ENCODE assay signal across 19 cellular contexts in genomic region chr5:108905818-108906217, GRCh38.
"Had no signal": no experiment of that assay in that cellular context is flagged by ENCODE, and none has a peak within 500 bp of the region (broad histone marks: within the 10 kb centered on the region; RNA-seq: fewer than 3 reads in every experiment).

No MANE protein-coding gene starts in this region.

- H3K4me3 Mint-ChIP-seq: activated CD4-positive, alpha-beta memory T cell treated with anti-CD3 and anti-CD28 coated beads, Interleukin-2, amount 10 ng/mL, durations not matched to agents 7 days and 5 days; activated CD4-positive, alpha-beta T cell treated with anti-CD3 and anti-CD28 coated beads, Interleukin-2, amount 10 ng/mL, durations not matched to agents 24 days and 14 days; activated CD8-positive, alpha-beta memory T cell treated with anti-CD3 and anti-CD28 coated beads, Interleukin-2, amount 10 ng/mL, durations not matched to agents 7 days and 5 days; activated naive CD4-positive, alpha-beta T cell treated with anti-CD3 and anti-CD28 coated beads, Interleukin-2, amount 50 U/mL, for 24 hours; activated T-helper 1 cell treated with anti-CD3 and anti-CD28 coated beads, Interleukin-12 subunit alpha, Interleukin-12 subunit beta, Interleukin-2, Interleukin-4 antibody, amounts not matched to agents 30 ng/mL and 10 ng/mL and 1 ng/mL, durations not matched to agents 14 hours and 24 hours and 36 hours; natural killer cell; stimulated activated naive B cell treated with anti-CD40 and anti-IgM and Interleukin-4, amounts not matched to agents 10 μg/mL and 1 μg/mL and 100 μg/mL, for 72 hours had no signal

- H3K36me3 ChIP-seq: ascending aorta, gastrocnemius medialis, thoracic aorta, upper lobe of left lung had no signal

- H3K27ac Mint-ChIP-seq: activated CD4-positive, alpha-beta memory T cell treated with anti-CD3 and anti-CD28 coated beads, Interleukin-2, amount 10 ng/mL, durations not matched to agents 7 days and 5 days; activated CD4-positive, alpha-beta T cell treated with anti-CD3 and anti-CD28 coated beads, Interleukin-2, amount 10 ng/mL, durations not matched to agents 24 days and 14 days; activated CD8-positive, alpha-beta memory T cell treated with anti-CD3 and anti-CD28 coated beads, Interleukin-2, amount 10 ng/mL, durations not matched to agents 7 days and 5 days; activated naive CD4-positive, alpha-beta T cell treated with anti-CD3 and anti-CD28 coated beads, Interleukin-2, amount 50 U/mL, for 24 hours; activated T-helper 1 cell treated with anti-CD3 and anti-CD28 coated beads, Interleukin-12 subunit alpha, Interleukin-12 subunit beta, Interleukin-2, Interleukin-4 antibody, amounts not matched to agents 30 ng/mL and 10 ng/mL and 1 ng/mL, durations not matched to agents 14 hours and 24 hours and 36 hours; natural killer cell; stimulated activated naive B cell treated with anti-CD40 and anti-IgM and Interleukin-4, amounts not matched to agents 10 μg/mL and 1 μg/mL and 100 μg/mL, for 72 hours had no signal

- H3K27ac ChIP-seq: ascending aorta, gastrocnemius medialis, thoracic aorta, upper lobe of left lung, VCaP had no signal

- H3K9me3 Mint-ChIP-seq: activated CD4-positive, alpha-beta T cell treated with anti-CD3 and anti-CD28 coated beads, Interleukin-2, amount 10 ng/mL, durations not matched to agents 24 days and 14 days; activated naive CD4-positive, alpha-beta T cell treated with anti-CD3 and anti-CD28 coated beads, Interleukin-2, amount 50 U/mL, for 24 hours; activated T-helper 1 cell treated with anti-CD3 and anti-CD28 coated beads, Interleukin-12 subunit alpha, Interleukin-12 subunit beta, Interleukin-2, Interleukin-4 antibody, amounts not matched to agents 30 ng/mL and 10 ng/mL and 1 ng/mL, durations not matched to agents 14 hours and 24 hours and 36 hours; natural killer cell had no signal

- H3K9me3 ChIP-seq: ascending aorta, gastrocnemius medialis, thoracic aorta, upper lobe of left lung had no signal

- H3K27me3 ChIP-seq: ascending aorta, gastrocnemius medialis, upper lobe of left lung had no signal

- DNase-seq: activated CD4-positive, alpha-beta memory T cell treated with anti-CD3 and anti-CD28 coated beads, Interleukin-2, amount 10 ng/mL, durations not matched to agents 7 days and 5 days; activated CD4-positive, alpha-beta T cell treated with anti-CD3 and anti-CD28 coated beads, Interleukin-2, amount 10 ng/mL, durations not matched to agents 24 days and 14 days; activated CD8-positive, alpha-beta memory T cell treated with anti-CD3 and anti-CD28 coated beads, Interleukin-2, amount 10 ng/mL, durations not matched to agents 7 days and 5 days; activated gamma-delta T cell treated with Interleukin-2 at 50 U/mL for 16 hours; cerebellar nuclear complex; gastrocnemius medialis; hippocampal formation; left ventricle myocardium superior; midbrain; natural killer cell; stimulated activated CD4-positive, alpha-beta T cell treated with anti-CD3 and anti-CD28 coated beads, Interleukin-2, amount 100 ng/mL, for 48 hours; stimulated activated CD8-positive, alpha-beta memory T cell treated with anti-CD3 and anti-CD28 coated beads, Interleukin-4, amount 100 ng/mL, for 48 hours; stimulated activated naive B cell treated with anti-CD40 and anti-IgM and Interleukin-4, amounts not matched to agents 10 μg/mL and 1 μg/mL and 100 μg/mL, for 72 hours; upper lobe of left lung had no signal

- H3K4me3 ChIP-seq: ascending aorta, gastrocnemius medialis, thoracic aorta, upper lobe of left lung had no signal

- ATAC-seq: activated CD8-positive, alpha-beta memory T cell treated with anti-CD3 and anti-CD28 coated beads, Interleukin-2, amount 10 ng/mL, durations not matched to agents 7 days and 5 days; gastrocnemius medialis; left ventricle myocardium superior; natural killer cell; stimulated activated naive B cell treated with anti-CD40 and anti-IgM and Interleukin-4, amounts not matched to agents 10 μg/mL and 1 μg/mL and 100 μg/mL, for 72 hours had no signal

- H3K4me1 ChIP-seq: ascending aorta, gastrocnemius medialis, upper lobe of left lung had no signal

- H3K36me3 Mint-ChIP-seq: natural killer cell had no signal

- H3K4me1 Mint-ChIP-seq: activated CD4-positive, alpha-beta memory T cell treated with anti-CD3 and anti-CD28 coated beads, Interleukin-2, amount 10 ng/mL, durations not matched to agents 7 days and 5 days; activated CD4-positive, alpha-beta T cell treated with anti-CD3 and anti-CD28 coated beads, Interleukin-2, amount 10 ng/mL, durations not matched to agents 24 days and 14 days; activated CD8-positive, alpha-beta memory T cell treated with anti-CD3 and anti-CD28 coated beads, Interleukin-2, amount 10 ng/mL, durations not matched to agents 7 days and 5 days; activated naive CD4-positive, alpha-beta T cell treated with anti-CD3 and anti-CD28 coated beads, Interleukin-2, amount 50 U/mL, for 24 hours; natural killer cell had no signal

- H3K27me3 Mint-ChIP-seq: activated CD4-positive, alpha-beta memory T cell treated with anti-CD3 and anti-CD28 coated beads, Interleukin-2, amount 10 ng/mL, durations not matched to agents 7 days and 5 days; activated CD8-positive, alpha-beta memory T cell treated with anti-CD3 and anti-CD28 coated beads, Interleukin-2, amount 10 ng/mL, durations not matched to agents 7 days and 5 days; activated naive CD4-positive, alpha-beta T cell treated with anti-CD3 and anti-CD28 coated beads, Interleukin-2, amount 50 U/mL, for 24 hours; stimulated activated naive B cell treated with anti-CD40 and anti-IgM and Interleukin-4, amounts not matched to agents 10 μg/mL and 1 μg/mL and 100 μg/mL, for 72 hours had no signal
